2 cellular contexts compared by ENCODE assay signal in the genomic region with DNA sequence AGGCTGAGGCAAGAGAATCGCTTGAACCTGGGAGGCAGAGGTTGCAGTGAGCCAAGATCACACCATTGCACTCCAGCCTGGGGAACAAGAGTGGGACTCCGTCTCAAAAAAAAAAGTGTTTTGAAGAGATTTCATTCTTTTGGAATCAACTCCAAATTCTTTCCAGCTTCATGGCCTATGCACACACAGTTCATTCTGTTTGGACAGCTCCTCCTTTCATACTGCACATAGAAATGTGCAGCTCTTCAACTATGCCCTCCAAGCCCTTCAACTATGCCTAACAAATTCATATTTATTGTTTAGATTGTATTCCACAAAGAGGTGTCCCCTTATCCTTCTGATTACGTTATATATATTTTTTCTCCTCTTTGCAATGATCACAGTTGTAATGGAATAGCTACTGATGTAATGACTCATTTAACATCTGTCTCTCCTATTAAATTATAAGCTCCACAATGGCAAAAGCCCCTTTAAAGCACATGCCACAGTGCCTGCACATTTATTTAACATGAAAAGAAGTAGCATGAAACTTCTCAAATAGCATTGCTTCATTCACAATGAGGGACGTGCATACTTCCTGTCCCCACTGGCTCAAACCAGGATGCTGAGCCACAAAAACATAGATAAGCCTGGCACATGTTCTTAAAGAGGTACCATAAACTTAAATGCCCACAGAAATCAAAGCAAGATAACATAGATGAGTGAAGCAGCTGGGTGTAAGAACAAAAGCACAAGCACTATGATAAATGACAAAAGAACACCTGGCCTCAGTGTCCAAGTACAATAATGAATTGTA.
TF ChIP-seq lines count a peak whose summit lies in the region.

No MANE protein-coding gene starts in this region.

TF ChIP-seq in SK-N-SH, 30 proteins besides CTCF, POLR2A, EP300 and RAD21 (continued from another document):
- TF ChIP-seq, protein P1, sequence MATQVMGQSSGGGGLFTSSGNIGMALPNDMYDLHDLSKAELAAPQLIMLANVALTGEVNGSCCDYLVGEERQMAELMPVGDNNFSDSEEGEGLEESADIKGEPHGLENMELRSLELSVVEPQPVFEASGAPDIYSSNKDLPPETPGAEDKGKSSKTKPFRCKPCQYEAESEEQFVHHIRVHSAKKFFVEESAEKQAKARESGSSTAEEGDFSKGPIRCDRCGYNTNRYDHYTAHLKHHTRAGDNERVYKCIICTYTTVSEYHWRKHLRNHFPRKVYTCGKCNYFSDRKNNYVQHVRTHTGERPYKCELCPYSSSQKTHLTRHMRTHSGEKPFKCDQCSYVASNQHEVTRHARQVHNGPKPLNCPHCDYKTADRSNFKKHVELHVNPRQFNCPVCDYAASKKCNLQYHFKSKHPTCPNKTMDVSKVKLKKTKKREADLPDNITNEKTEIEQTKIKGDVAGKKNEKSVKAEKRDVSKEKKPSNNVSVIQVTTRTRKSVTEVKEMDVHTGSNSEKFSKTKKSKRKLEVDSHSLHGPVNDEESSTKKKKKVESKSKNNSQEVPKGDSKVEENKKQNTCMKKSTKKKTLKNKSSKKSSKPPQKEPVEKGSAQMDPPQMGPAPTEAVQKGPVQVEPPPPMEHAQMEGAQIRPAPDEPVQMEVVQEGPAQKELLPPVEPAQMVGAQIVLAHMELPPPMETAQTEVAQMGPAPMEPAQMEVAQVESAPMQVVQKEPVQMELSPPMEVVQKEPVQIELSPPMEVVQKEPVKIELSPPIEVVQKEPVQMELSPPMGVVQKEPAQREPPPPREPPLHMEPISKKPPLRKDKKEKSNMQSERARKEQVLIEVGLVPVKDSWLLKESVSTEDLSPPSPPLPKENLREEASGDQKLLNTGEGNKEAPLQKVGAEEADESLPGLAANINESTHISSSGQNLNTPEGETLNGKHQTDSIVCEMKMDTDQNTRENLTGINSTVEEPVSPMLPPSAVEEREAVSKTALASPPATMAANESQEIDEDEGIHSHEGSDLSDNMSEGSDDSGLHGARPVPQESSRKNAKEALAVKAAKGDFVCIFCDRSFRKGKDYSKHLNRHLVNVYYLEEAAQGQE (IDR thresholded peaks at IDR 0.05; ENCODE audit: low read depth, low read length): peak; percentile 45; the same call in 1 of the 2 replicates

TF ChIP-seq in SK-N-SH treated with all-trans-retinoic acid at 6 μM for 48 hours, 23 proteins besides CTCF, POLR2A, EP300 and RAD21 (continued from another document):
- TF ChIP-seq, protein P2, sequence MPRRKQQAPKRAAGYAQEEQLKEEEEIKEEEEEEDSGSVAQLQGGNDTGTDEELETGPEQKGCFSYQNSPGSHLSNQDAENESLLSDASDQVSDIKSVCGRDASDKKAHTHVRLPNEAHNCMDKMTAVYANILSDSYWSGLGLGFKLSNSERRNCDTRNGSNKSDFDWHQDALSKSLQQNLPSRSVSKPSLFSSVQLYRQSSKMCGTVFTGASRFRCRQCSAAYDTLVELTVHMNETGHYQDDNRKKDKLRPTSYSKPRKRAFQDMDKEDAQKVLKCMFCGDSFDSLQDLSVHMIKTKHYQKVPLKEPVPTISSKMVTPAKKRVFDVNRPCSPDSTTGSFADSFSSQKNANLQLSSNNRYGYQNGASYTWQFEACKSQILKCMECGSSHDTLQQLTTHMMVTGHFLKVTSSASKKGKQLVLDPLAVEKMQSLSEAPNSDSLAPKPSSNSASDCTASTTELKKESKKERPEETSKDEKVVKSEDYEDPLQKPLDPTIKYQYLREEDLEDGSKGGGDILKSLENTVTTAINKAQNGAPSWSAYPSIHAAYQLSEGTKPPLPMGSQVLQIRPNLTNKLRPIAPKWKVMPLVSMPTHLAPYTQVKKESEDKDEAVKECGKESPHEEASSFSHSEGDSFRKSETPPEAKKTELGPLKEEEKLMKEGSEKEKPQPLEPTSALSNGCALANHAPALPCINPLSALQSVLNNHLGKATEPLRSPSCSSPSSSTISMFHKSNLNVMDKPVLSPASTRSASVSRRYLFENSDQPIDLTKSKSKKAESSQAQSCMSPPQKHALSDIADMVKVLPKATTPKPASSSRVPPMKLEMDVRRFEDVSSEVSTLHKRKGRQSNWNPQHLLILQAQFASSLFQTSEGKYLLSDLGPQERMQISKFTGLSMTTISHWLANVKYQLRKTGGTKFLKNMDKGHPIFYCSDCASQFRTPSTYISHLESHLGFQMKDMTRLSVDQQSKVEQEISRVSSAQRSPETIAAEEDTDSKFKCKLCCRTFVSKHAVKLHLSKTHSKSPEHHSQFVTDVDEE (CRISPR knock-in tag; IDR thresholded peaks at IDR 0.05): no peak
- TF ChIP-seq, protein P3, sequence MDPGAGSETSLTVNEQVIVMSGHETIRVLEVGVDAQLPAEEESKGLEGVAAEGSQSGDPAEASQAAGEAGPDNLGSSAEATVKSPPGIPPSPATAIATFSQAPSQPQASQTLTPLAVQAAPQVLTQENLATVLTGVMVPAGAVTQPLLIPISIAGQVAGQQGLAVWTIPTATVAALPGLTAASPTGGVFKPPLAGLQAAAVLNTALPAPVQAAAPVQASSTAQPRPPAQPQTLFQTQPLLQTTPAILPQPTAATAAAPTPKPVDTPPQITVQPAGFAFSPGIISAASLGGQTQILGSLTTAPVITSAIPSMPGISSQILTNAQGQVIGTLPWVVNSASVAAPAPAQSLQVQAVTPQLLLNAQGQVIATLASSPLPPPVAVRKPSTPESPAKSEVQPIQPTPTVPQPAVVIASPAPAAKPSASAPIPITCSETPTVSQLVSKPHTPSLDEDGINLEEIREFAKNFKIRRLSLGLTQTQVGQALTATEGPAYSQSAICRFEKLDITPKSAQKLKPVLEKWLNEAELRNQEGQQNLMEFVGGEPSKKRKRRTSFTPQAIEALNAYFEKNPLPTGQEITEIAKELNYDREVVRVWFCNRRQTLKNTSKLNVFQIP (CRISPR knock-in tag; IDR thresholded peaks at IDR 0.05; ENCODE audit: borderline replicate concordance, low read depth): no peak
- TF ChIP-seq, protein P4, sequence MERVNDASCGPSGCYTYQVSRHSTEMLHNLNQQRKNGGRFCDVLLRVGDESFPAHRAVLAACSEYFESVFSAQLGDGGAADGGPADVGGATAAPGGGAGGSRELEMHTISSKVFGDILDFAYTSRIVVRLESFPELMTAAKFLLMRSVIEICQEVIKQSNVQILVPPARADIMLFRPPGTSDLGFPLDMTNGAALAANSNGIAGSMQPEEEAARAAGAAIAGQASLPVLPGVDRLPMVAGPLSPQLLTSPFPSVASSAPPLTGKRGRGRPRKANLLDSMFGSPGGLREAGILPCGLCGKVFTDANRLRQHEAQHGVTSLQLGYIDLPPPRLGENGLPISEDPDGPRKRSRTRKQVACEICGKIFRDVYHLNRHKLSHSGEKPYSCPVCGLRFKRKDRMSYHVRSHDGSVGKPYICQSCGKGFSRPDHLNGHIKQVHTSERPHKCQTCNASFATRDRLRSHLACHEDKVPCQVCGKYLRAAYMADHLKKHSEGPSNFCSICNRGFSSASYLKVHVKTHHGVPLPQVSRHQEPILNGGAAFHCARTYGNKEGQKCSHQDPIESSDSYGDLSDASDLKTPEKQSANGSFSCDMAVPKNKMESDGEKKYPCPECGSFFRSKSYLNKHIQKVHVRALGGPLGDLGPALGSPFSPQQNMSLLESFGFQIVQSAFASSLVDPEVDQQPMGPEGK (CRISPR knock-in tag; IDR thresholded peaks at IDR 0.05; ENCODE audit: borderline replicate concordance): no peak
- no peak for TF ChIP-seq BACH2 (CRISPR knock-in tag; IDR thresholded peaks at IDR 0.05; ENCODE audit: borderline replicate concordance)
- no peak for TF ChIP-seq ISL1 (CRISPR knock-in tag; IDR thresholded peaks at IDR 0.05)
- no peak for TF ChIP-seq ESRRG (CRISPR knock-in tag; IDR thresholded peaks at IDR 0.05)
- no peak for TF ChIP-seq RARB (CRISPR knock-in tag; IDR thresholded peaks at IDR 0.05)
- TF ChIP-seq, protein P5, sequence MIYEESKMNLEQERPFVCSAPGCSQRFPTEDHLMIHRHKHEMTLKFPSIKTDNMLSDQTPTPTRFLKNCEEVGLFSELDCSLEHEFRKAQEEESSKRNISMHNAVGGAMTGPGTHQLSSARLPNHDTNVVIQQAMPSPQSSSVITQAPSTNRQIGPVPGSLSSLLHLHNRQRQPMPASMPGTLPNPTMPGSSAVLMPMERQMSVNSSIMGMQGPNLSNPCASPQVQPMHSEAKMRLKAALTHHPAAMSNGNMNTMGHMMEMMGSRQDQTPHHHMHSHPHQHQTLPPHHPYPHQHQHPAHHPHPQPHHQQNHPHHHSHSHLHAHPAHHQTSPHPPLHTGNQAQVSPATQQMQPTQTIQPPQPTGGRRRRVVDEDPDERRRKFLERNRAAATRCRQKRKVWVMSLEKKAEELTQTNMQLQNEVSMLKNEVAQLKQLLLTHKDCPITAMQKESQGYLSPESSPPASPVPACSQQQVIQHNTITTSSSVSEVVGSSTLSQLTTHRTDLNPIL (CRISPR knock-in tag; IDR thresholded peaks at IDR 0.05; ENCODE audit: low read depth): no peak
- TF ChIP-seq, protein P6, sequence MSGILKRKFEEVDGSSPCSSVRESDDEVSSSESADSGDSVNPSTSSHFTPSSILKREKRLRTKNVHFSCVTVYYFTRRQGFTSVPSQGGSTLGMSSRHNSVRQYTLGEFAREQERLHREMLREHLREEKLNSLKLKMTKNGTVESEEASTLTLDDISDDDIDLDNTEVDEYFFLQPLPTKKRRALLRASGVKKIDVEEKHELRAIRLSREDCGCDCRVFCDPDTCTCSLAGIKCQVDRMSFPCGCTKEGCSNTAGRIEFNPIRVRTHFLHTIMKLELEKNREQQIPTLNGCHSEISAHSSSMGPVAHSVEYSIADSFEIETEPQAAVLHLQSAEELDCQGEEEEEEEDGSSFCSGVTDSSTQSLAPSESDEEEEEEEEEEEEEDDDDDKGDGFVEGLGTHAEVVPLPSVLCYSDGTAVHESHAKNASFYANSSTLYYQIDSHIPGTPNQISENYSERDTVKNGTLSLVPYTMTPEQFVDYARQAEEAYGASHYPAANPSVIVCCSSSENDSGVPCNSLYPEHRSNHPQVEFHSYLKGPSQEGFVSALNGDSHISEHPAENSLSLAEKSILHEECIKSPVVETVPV (CRISPR knock-in tag; IDR thresholded peaks at IDR 0.05): no peak
